ENCODE assay signal across 8 cellular contexts in genomic region chr14:52949249-52949648, GRCh38. TPM values are rescaled to one million over a fixed set of nuclear protein-coding genes. Genes with fewer than 3 reads are reported as not detected.
DNase-seq lines count a peak whose midpoint lies in the region; ATAC-seq and TF ChIP-seq lines count a peak whose summit lies in the region.

No MANE protein-coding gene starts in this region.

- no peak for TF ChIP-seq POLR2A in breast epithelium (IDR thresholded peaks at IDR 0.05)
- no peak for TF ChIP-seq POLR2A in tibial nerve (IDR thresholded peaks at IDR 0.05)

- H3K36me3 ChIP-seq in breast epithelium (no peaks in the 10 kb centered on the region), tibial nerve (peaks cover 0 to 12% (median 0%) of the 10 kb centered on the region in 3 donors)

- H3K36me3 Mint-ChIP-seq in activated naive CD4-positive, alpha-beta T cell treated with anti-CD3 and anti-CD28 coated beads for 36 hours (ENCODE audit: low read depth): no peaks in the 10 kb centered on the region
- H3K36me3 Mint-ChIP-seq in memory B cell: no peaks in the 10 kb centered on the region

- H3K27ac ChIP-seq in breast epithelium: peak overlapping the region; percentile 96 to 98
- H3K27ac ChIP-seq in tibial nerve: peak overlapping the region; percentile 91 to 99 (median 98)

- no peak for TF ChIP-seq EP300 in tibial nerve (IDR thresholded peaks at IDR 0.05)

- H3K27ac Mint-ChIP-seq in activated naive CD4-positive, alpha-beta T cell treated with anti-CD3 and anti-CD28 coated beads for 36 hours: no peak overlapping the region
- no peak overlapping the region for H3K27ac Mint-ChIP-seq in memory B cell

- WGBS in tibial nerve, 2 donors: 0 to 2% methylated on average over 2 of the region's 2 CpGs

- H3K9me3 Mint-ChIP-seq in activated naive CD4-positive, alpha-beta T cell treated with anti-CD3 and anti-CD28 coated beads for 36 hours: no peaks in the 10 kb centered on the region
- H3K9me3 Mint-ChIP-seq in memory B cell: no peaks in the 10 kb centered on the region

- ATAC-seq in memory B cell (ENCODE audit: low read depth): no peak

- H3K4me1 Mint-ChIP-seq in activated naive CD4-positive, alpha-beta T cell treated with anti-CD3 and anti-CD28 coated beads for 36 hours (ENCODE audit: low read depth): peaks cover 24% of the 10 kb centered on the region
- H3K4me1 Mint-ChIP-seq in memory B cell: peaks cover 16% of the 10 kb centered on the region

- DNase-seq in activated naive CD4-positive, alpha-beta T cell treated with anti-CD3 and anti-CD28 coated beads for 36 hours: no peak
- no peak for DNase-seq in activated naive CD4-positive, alpha-beta T cell treated with Interleukin-2 at 50 U/mL for 16 hours
- DNase-seq in breast epithelium (ENCODE audit: low spot score in 2 of 2) (no peak), memory B cell (ENCODE audit: low spot score in 2 of 2) (no peak), tibial nerve (ENCODE audit: low spot score in 2 of 2) (no peak), foreskin melanocyte (no peak), NCI-H69 (lab: John Stamatoyannopoulos, UW) (no peak), AG08395 (ENCODE audit: low spot score) (no peak)

- peak overlapping the region; percentile 83 for H3K4me3 Mint-ChIP-seq in activated naive CD4-positive, alpha-beta T cell treated with anti-CD3 and anti-CD28 coated beads for 36 hours
- peak overlapping the region; percentile 15 for H3K4me3 Mint-ChIP-seq in memory B cell

- H3K4me1 ChIP-seq in breast epithelium: peaks cover 0 to 4% of the 10 kb centered on the region in 2 donors
- H3K4me1 ChIP-seq in tibial nerve: peaks cover 0 to 62% (median 7%) of the 10 kb centered on the region in 4 donors

- TF ChIP-seq CTCF in breast epithelium (IDR thresholded peaks at IDR 0.05) (no peak), tibial nerve (IDR thresholded peaks at IDR 0.05) (no peak)

- CTCF ChIA-PET in activated naive CD4-positive, alpha-beta T cell treated with anti-CD3 and anti-CD28 coated beads for 36 hours (lab: Charles Lee): interaction anchor here (0.5 to 1.2 kb wide), 3 partner anchors 12 to 357 kb away, joined by 3 to 4 read pairs (median 3); no protein-coding TSS in a partner anchor

- H3K27me3 ChIP-seq in breast epithelium: no peaks in the 10 kb centered on the region
- H3K27me3 ChIP-seq in tibial nerve: no peaks in the 10 kb centered on the region

- intact Hi-C loops in activated naive CD4-positive, alpha-beta T cell treated with anti-CD3 and anti-CD28 coated beads for 36 hours (cut with micrococcal nuclease): no loop called here
- intact Hi-C loops in breast epithelium (cut with DNase I; ENCODE audit: low total_unique reads): no loop called here

- H3K27me3 Mint-ChIP-seq in activated naive CD4-positive, alpha-beta T cell treated with anti-CD3 and anti-CD28 coated beads for 36 hours (ENCODE audit: low read depth): peaks cover 52% of the 10 kb centered on the region
- H3K27me3 Mint-ChIP-seq in memory B cell: peaks cover 25% of the 10 kb centered on the region

- H3K9me3 ChIP-seq in breast epithelium (no peaks in the 10 kb centered on the region), tibial nerve (no peaks in the 10 kb centered on the region)

- H3K4me3 ChIP-seq in breast epithelium: peak overlapping the region; percentile 80 to 93 (median 83)
- peak overlapping the region; percentile 75 to 93 (median 81) for H3K4me3 ChIP-seq in tibial nerve

RNA-seq across cellular contexts. Expression of gene FERMT2, which starts 1.6 kb away (rescaled TPM):
- total RNA-seq in activated naive CD4-positive, alpha-beta T cell treated with anti-CD3 and anti-CD28 coated beads for 36 hours: 1 to 10 TPM; 2.8 to 3.0 TPM
- total RNA-seq in breast epithelium: 100 to 1,000 TPM in 1 of 3 donors, 10 to 100 TPM in 2; 87.8 to 203 (median 90.2) TPM
- 100 to 1,000 TPM; 116 to 165 (median 146) TPM for total RNA-seq in tibial nerve

Comparison
In these comparisons a context has a peak if more than half of its experiments do, and no peak if none do; other contexts are left out.
1. RNA of gene FERMT2, which starts 1.6 kb away (total RNA-seq): 116 to 165 TPM in tibial nerve and 87.8 to 203 TPM in breast epithelium; 2.8 to 3.0 TPM in activated naive CD4-positive, alpha-beta T cell treated with anti-CD3 and anti-CD28 coated beads for 36 hours; every median in the first group is over 10 times any median in the second.